Comparison of ENCODE assay signal across 11 cellular contexts in the genomic region with DNA sequence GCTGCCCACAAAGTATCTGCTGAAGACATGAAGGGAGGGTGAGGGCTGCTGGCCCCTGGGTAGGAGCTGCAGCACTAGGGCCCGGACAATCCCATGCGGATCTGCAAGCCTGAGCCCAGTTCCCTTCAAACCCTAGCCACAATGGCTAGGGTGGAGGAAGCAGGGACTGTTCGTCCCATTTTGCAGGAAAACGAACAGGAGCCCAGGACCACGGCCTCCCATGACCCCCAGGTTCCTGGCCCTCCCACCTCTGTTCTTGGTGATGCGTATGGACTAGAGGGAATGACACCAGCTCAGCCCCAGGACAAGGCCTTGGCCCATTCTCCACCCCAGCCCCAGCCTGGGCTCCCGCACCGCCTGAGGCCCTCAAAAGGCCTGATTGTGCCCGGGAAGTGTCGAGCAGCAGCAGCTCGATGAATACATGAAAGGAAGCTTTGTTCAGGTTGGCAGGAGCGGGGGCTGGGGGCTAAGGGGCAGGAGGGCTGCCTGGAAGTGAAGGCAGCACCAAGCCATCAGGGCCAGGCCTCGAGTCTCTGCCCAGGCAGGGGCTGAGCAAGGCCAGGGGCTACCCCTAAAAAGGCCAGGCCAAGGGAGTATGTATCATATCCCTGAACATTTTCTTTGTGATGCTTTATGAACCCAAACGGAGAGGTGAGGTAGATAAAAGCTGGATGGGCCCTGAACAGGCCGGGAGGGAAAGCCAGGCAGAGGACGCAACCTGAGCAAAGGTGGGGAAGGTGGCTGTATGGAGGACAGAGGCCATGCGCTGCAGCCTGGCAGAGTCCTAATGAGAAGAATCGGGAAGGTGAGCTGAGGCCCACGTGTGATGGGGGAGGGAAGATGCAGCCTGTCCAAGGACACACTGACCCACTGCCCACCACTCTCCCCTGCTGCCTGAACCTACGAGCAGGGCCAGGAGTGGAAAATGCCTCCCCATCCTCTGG. TPM values are rescaled to one million over a fixed set of nuclear protein-coding genes. Genes with fewer than 3 reads are reported as not detected.
DNase-seq lines count a peak whose midpoint lies in the region; ATAC-seq and TF ChIP-seq lines count a peak whose summit lies in the region.
"Had no signal": no experiment of that assay in that cellular context is flagged by ENCODE, and none has a peak within 500 bp of the region (broad histone marks: within the 10 kb centered on the region; RNA-seq: fewer than 3 reads in every experiment).

No MANE protein-coding gene starts in this region.

- TF ChIP-seq CTCF in Peyer's patch (IDR thresholded peaks at IDR 0.05) (no peak), foreskin fibroblast (IDR thresholded peaks at IDR 0.05; ENCODE audit: low read depth, low read length) (no peak)

- H3K27me3 Mint-ChIP-seq in activated naive CD8-positive, alpha-beta T cell: no peaks in the 10 kb centered on the region
- H3K27me3 Mint-ChIP-seq in activated naive CD8-positive, alpha-beta T cell treated with anti-CD3 and anti-CD28 coated beads for 36 hours: no peaks in the 10 kb centered on the region
- no peaks in the 10 kb centered on the region for H3K27me3 Mint-ChIP-seq in stimulated activated naive CD8-positive, alpha-beta T cell treated with anti-CD3 and anti-CD28 coated beads, Interleukin-15, amount 100 ng/mL, for 72 hours
- H3K27me3 Mint-ChIP-seq: activated CD4-positive, alpha-beta T cell treated with anti-CD3 and anti-CD28 coated beads for 36 hours had no signal

- H3K36me3 ChIP-seq in adipocyte (ENCODE audit: control insufficient read depth, insufficient read depth, low read length, severe bottlenecking) (no peaks in the 10 kb centered on the region), Peyer's patch (no peaks in the 10 kb centered on the region)

- no peak for DNase-seq in activated naive CD8-positive, alpha-beta T cell treated with anti-CD3 and anti-CD28 coated beads for 36 hours
- DNase-seq in adipocyte (ENCODE audit: low read depth): no peak
- peak; percentile 96 for DNase-seq in medulla oblongata (ENCODE audit: extremely low spot score)
- DNase-seq in stimulated activated naive CD8-positive, alpha-beta T cell treated with anti-CD3 and anti-CD28 coated beads, Interleukin-15, amount 100 ng/mL, for 72 hours: no peak
- no peak for DNase-seq in Peyer's patch
- DNase-seq in activated CD8-positive, alpha-beta memory T cell treated with anti-CD3 and anti-CD28 coated beads, Interleukin-2, amount 50 U/mL, for 48 hours: no peak
- no peak for DNase-seq in foreskin fibroblast
- DNase-seq: activated CD4-positive, alpha-beta T cell treated with anti-CD3 and anti-CD28 coated beads for 36 hours; NCI-H2081 had no signal

- H3K4me3 Mint-ChIP-seq in activated naive CD8-positive, alpha-beta T cell: peak overlapping the region; percentile 27
- no peak overlapping the region for H3K4me3 Mint-ChIP-seq in activated naive CD8-positive, alpha-beta T cell treated with anti-CD3 and anti-CD28 coated beads for 36 hours
- no peak overlapping the region for H3K4me3 Mint-ChIP-seq in stimulated activated naive CD8-positive, alpha-beta T cell treated with anti-CD3 and anti-CD28 coated beads, Interleukin-15, amount 100 ng/mL, for 72 hours
- H3K4me3 Mint-ChIP-seq: activated CD4-positive, alpha-beta T cell treated with anti-CD3 and anti-CD28 coated beads for 36 hours had no signal

- peaks cover 4% of the 10 kb centered on the region for H3K36me3 Mint-ChIP-seq in activated naive CD8-positive, alpha-beta T cell
- H3K36me3 Mint-ChIP-seq in activated naive CD8-positive, alpha-beta T cell treated with anti-CD3 and anti-CD28 coated beads for 36 hours: peaks cover 27% of the 10 kb centered on the region

- H3K4me1 Mint-ChIP-seq in activated naive CD8-positive, alpha-beta T cell (ENCODE audit: low read depth): peaks cover 35% of the 10 kb centered on the region
- H3K4me1 Mint-ChIP-seq in activated naive CD8-positive, alpha-beta T cell treated with anti-CD3 and anti-CD28 coated beads for 36 hours: peaks cover 60% of the 10 kb centered on the region
- peaks cover 98% of the 10 kb centered on the region for H3K4me1 Mint-ChIP-seq in stimulated activated naive CD8-positive, alpha-beta T cell treated with anti-CD3 and anti-CD28 coated beads, Interleukin-15, amount 100 ng/mL, for 72 hours

- peak overlapping the region in 1 of 4 donors; percentile 93 for H3K27ac ChIP-seq in Peyer's patch

- TF ChIP-seq POLR2A in Peyer's patch (IDR thresholded peaks at IDR 0.05): no peak

- H3K9me3 Mint-ChIP-seq in activated naive CD8-positive, alpha-beta T cell (ENCODE audit: low read depth): no peaks in the 10 kb centered on the region
- H3K9me3 Mint-ChIP-seq in activated naive CD8-positive, alpha-beta T cell treated with anti-CD3 and anti-CD28 coated beads for 36 hours: no peaks in the 10 kb centered on the region
- no peaks in the 10 kb centered on the region for H3K9me3 Mint-ChIP-seq in stimulated activated naive CD8-positive, alpha-beta T cell treated with anti-CD3 and anti-CD28 coated beads, Interleukin-15, amount 100 ng/mL, for 72 hours

- no peaks in the 10 kb centered on the region for H3K9me3 ChIP-seq in adipocyte (ENCODE audit: control insufficient read depth, low read length)
- H3K9me3 ChIP-seq in Peyer's patch: no peaks in the 10 kb centered on the region

- H3K4me1 ChIP-seq in adipocyte (ENCODE audit: control insufficient read depth, insufficient read depth, low read length): peaks cover 63% of the 10 kb centered on the region
- peaks cover 0 to 44% (median 17%) of the 10 kb centered on the region in 4 donors for H3K4me1 ChIP-seq in Peyer's patch

- ATAC-seq in stimulated activated naive CD8-positive, alpha-beta T cell treated with anti-CD3 and anti-CD28 coated beads, Interleukin-15, amount 100 ng/mL, for 72 hours: no peak
- ATAC-seq: activated CD4-positive, alpha-beta T cell treated with anti-CD3 and anti-CD28 coated beads for 36 hours; Right ventricle myocardium inferior had no signal

- peak overlapping the region; percentile 60 for H3K9ac ChIP-seq in adipocyte (ENCODE audit: low read length)

- H3K4me3 ChIP-seq in adipocyte (ENCODE audit: low read length) (no peak overlapping the region), Peyer's patch (no peak overlapping the region), foreskin fibroblast (ENCODE audit: low read depth in 1 of 2, low read length in 2 of 2) (no peak overlapping the region)

- H3K27ac Mint-ChIP-seq in activated naive CD8-positive, alpha-beta T cell: no peak overlapping the region
- no peak overlapping the region for H3K27ac Mint-ChIP-seq in activated naive CD8-positive, alpha-beta T cell treated with anti-CD3 and anti-CD28 coated beads for 36 hours
- peak overlapping the region; percentile 67 to 68 for H3K27ac Mint-ChIP-seq in stimulated activated naive CD8-positive, alpha-beta T cell treated with anti-CD3 and anti-CD28 coated beads, Interleukin-15, amount 100 ng/mL, for 72 hours
- H3K27ac Mint-ChIP-seq: activated CD4-positive, alpha-beta T cell treated with anti-CD3 and anti-CD28 coated beads for 36 hours had no signal

- H3K27me3 ChIP-seq in adipocyte (replicated peaks; ENCODE audit: control insufficient read depth, insufficient read depth, low read length) (no peaks in the 10 kb centered on the region), Peyer's patch (no peaks in the 10 kb centered on the region)

RNA-seq across cellular contexts. Expression of a gene that starts 12.2 kb away (rescaled TPM):
- total RNA-seq in activated naive CD8-positive, alpha-beta T cell treated with anti-CD3 and anti-CD28 coated beads for 36 hours: 10 to 100 TPM; 48.8 to 51.4 TPM
- 10 to 100 TPM in 1 of 4 donors, 1 to 10 TPM in 3; 1.5 to 42.9 (median 1.6) TPM for total RNA-seq in Peyer's patch

RNA-seq across cellular contexts. Expression of a gene that starts 39.4 kb away (rescaled TPM):
- total RNA-seq in activated naive CD8-positive, alpha-beta T cell treated with anti-CD3 and anti-CD28 coated beads for 36 hours: 10 to 100 TPM; 56.6 to 56.8 TPM
- 10 to 100 TPM; 22.3 to 39.6 (median 32.6) TPM for total RNA-seq in Peyer's patch

RNA-seq across cellular contexts. Expression of a gene that starts 54.1 kb away (rescaled TPM):
- under 1 TPM; 0.30 to 0.31 TPM for total RNA-seq in activated naive CD8-positive, alpha-beta T cell treated with anti-CD3 and anti-CD28 coated beads for 36 hours
- total RNA-seq in Peyer's patch: 1 to 10 TPM in 3 of 4 donors, under 1 TPM in 1; 0.88 to 6.6 (median 3.3) TPM
- total RNA-seq: activated CD4-positive, alpha-beta T cell treated with anti-CD3 and anti-CD28 coated beads for 36 hours had no signal

Comparison
In these comparisons a context has a peak if more than half of its experiments do, and no peak if none do; other contexts are left out.
1. H3K27ac Mint-ChIP-seq: peak in stimulated activated naive CD8-positive, alpha-beta T cell treated with anti-CD3 and anti-CD28 coated beads, Interleukin-15, amount 100 ng/mL, for 72 hours (2 of 2); none in activated naive CD8-positive, alpha-beta T cell (single experiment) and activated naive CD8-positive, alpha-beta T cell treated with anti-CD3 and anti-CD28 coated beads for 36 hours (single experiment).